1 cellular context compared by ENCODE assay signal in the genomic region with DNA sequence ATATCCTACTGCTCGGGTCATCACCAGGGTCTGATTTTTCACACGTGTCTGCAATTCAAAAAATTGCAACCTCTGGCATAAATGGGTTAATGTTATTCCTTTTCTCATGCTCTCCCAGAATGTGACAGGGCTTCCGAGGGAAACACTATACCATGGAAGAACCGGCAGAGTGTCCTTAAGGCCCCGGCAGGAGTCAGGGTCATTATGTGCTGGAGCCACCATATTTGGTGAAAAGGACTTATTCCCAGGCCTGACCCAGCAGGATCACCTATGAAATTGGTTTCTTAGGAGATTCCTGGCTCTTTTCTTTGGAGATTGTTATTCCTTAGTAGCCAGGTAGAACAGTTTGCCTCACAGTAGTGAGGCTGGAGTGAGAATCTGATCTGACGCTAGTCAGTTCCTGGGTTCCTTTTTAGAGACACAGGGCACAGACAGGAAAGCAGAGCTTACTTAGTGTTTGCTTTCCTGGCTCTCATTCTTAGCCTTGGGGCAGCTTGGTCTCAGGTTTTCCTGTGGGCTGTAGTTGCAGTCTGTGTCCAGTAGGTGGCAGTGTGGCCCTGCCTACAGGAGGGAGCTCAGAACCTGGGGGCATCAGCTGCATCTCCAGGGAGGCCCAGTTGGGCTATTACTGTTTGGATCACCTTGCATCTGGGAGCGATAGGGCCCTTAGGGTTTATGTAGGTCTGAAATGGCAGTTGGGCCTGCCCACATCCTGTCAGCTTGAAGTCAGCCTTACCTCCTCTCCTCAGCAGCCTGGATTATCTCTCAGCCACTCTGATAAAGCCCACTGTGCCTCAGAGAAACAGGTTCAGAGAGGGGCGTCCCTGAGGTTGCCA.
TF ChIP-seq lines count a peak whose summit lies in the region.

No MANE protein-coding gene starts in this region.

TF ChIP-seq in K562, 482 proteins besides CTCF, POLR2A, EP300 and RAD21 (continued from another document and continues in another):
- TF ChIP-seq SETDB1 (IDR thresholded peaks at IDR 0.05; ENCODE audit: low read length): no peak
- no peak for TF ChIP-seq TAF9B (IDR thresholded peaks at IDR 0.05; ENCODE audit: partially characterized antibody)
- no peak for TF ChIP-seq DPF2 (IDR thresholded peaks at IDR 0.05)
- no peak for TF ChIP-seq KDM2B (CRISPR knock-in tag; IDR thresholded peaks at IDR 0.05)
- TF ChIP-seq ZNF766 (CRISPR knock-in tag; conservative IDR thresholded peaks at IDR 0.05): no peak
- TF ChIP-seq POLR2B (IDR thresholded peaks at IDR 0.05; ENCODE audit: low read depth, partially characterized antibody): peak; percentile 10
- no peak for TF ChIP-seq ZNF778 (CRISPR knock-in tag; IDR thresholded peaks at IDR 0.05)
- no peak for TF ChIP-seq XRCC3 (IDR thresholded peaks at IDR 0.05)
- no peak for TF ChIP-seq SMAD3 (CRISPR knock-in tag; conservative IDR thresholded peaks at IDR 0.05)
- TF ChIP-seq ZNF324 (CRISPR knock-in tag; IDR thresholded peaks at IDR 0.05): no peak
- TF ChIP-seq ZNF280A (IDR thresholded peaks at IDR 0.05; ENCODE audit: low read depth, partially characterized antibody): no peak
- TF ChIP-seq, protein P1, sequence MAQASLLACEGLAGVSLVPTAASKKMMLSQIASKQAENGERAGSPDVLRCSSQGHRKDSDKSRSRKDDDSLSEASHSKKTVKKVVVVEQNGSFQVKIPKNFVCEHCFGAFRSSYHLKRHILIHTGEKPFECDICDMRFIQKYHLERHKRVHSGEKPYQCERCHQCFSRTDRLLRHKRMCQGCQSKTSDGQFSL (CRISPR knock-in tag; IDR thresholded peaks at IDR 0.05): no peak
- TF ChIP-seq, protein P1 (tag; IDR thresholded peaks at IDR 0.05): no peak
- no peak for TF ChIP-seq RBM14 (IDR thresholded peaks at IDR 0.05; ENCODE audit: borderline replicate concordance, insufficient read depth, low read depth, low read length)
- no peak for TF ChIP-seq MCM7 (IDR thresholded peaks at IDR 0.05)
- 0 out of 2 replicates have a peak, but pooled peaks have one; percentile 60 for TF ChIP-seq ZNF764 (CRISPR knock-in tag; IDR thresholded peaks at IDR 0.05; ENCODE audit: low read depth)
- TF ChIP-seq RREB1 (CRISPR knock-in tag; IDR thresholded peaks at IDR 0.05): no peak
- TF ChIP-seq ZNF311 (CRISPR knock-in tag; IDR thresholded peaks at IDR 0.05): no peak
- no peak for TF ChIP-seq PHF20 (IDR thresholded peaks at IDR 0.05; ENCODE audit: partially characterized antibody)
- TF ChIP-seq ZNF699 (CRISPR knock-in tag; IDR thresholded peaks at IDR 0.05; ENCODE audit: insufficient replicate concordance): no peak
- TF ChIP-seq, protein P2, sequence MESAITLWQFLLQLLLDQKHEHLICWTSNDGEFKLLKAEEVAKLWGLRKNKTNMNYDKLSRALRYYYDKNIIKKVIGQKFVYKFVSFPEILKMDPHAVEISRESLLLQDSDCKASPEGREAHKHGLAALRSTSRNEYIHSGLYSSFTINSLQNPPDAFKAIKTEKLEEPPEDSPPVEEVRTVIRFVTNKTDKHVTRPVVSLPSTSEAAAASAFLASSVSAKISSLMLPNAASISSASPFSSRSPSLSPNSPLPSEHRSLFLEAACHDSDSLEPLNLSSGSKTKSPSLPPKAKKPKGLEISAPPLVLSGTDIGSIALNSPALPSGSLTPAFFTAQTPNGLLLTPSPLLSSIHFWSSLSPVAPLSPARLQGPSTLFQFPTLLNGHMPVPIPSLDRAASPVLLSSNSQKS (CRISPR knock-in tag; IDR thresholded peaks at IDR 0.05): no peak
- TF ChIP-seq, protein P3, sequence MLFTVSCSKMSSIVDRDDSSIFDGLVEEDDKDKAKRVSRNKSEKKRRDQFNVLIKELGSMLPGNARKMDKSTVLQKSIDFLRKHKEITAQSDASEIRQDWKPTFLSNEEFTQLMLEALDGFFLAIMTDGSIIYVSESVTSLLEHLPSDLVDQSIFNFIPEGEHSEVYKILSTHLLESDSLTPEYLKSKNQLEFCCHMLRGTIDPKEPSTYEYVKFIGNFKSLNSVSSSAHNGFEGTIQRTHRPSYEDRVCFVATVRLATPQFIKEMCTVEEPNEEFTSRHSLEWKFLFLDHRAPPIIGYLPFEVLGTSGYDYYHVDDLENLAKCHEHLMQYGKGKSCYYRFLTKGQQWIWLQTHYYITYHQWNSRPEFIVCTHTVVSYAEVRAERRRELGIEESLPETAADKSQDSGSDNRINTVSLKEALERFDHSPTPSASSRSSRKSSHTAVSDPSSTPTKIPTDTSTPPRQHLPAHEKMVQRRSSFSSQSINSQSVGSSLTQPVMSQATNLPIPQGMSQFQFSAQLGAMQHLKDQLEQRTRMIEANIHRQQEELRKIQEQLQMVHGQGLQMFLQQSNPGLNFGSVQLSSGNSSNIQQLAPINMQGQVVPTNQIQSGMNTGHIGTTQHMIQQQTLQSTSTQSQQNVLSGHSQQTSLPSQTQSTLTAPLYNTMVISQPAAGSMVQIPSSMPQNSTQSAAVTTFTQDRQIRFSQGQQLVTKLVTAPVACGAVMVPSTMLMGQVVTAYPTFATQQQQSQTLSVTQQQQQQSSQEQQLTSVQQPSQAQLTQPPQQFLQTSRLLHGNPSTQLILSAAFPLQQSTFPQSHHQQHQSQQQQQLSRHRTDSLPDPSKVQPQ (CRISPR knock-in tag; IDR thresholded peaks at IDR 0.05; ENCODE audit: borderline replicate concordance): no peak
- peak; percentile 38; the same call in 1 of the 2 replicates for TF ChIP-seq ATF7 (IDR thresholded peaks at IDR 0.05)
- TF ChIP-seq FOS (IDR thresholded peaks at IDR 0.05; ENCODE audit: extremely low read depth, insufficient read length): no peak
- TF ChIP-seq ELF2 (CRISPR knock-in tag; IDR thresholded peaks at IDR 0.05): no peak
- TF ChIP-seq SIX5 (IDR thresholded peaks at IDR 0.05; ENCODE audit: borderline replicate concordance in 1 of 2, insufficient read depth in 1 of 2, low read depth in 1 of 2, low read length in 2 of 2): no peak
- TF ChIP-seq PHF8 (IDR thresholded peaks at IDR 0.05; ENCODE audit: borderline replicate concordance, low read length): no peak
- no peak for TF ChIP-seq ZBTB2 (IDR thresholded peaks at IDR 0.05)
- TF ChIP-seq HMG20A (CRISPR knock-in tag; conservative IDR thresholded peaks at IDR 0.05): no peak
- TF ChIP-seq PBX2 (CRISPR knock-in tag; IDR thresholded peaks at IDR 0.05; ENCODE audit: low read depth): no peak
- no peak for TF ChIP-seq PBX2 (tag; conservative IDR thresholded peaks at IDR 0.05; ENCODE audit: low read depth)
- TF ChIP-seq STAG1 (CRISPR knock-in tag; IDR thresholded peaks at IDR 0.05; ENCODE audit: borderline replicate concordance): peak; percentile 69; the same call in 1 of the 2 replicates
- TF ChIP-seq FOXP4 (CRISPR knock-in tag; IDR thresholded peaks at IDR 0.05; ENCODE audit: borderline replicate concordance): no peak
- TF ChIP-seq NCOA2 (IDR thresholded peaks at IDR 0.05; ENCODE audit: partially characterized antibody in 2 of 2): no peak
- no peak for TF ChIP-seq MAX (CRISPR knock-in tag; IDR thresholded peaks at IDR 0.05)
- TF ChIP-seq FOXJ2 (tag; IDR thresholded peaks at IDR 0.05): 0 out of 2 replicates have a peak, but pooled peaks have one; percentile 29
- no peak for TF ChIP-seq ILK (tag; IDR thresholded peaks at IDR 0.05; ENCODE audit: borderline replicate concordance, low read depth)
